ENCODE assay signal across 28 cellular contexts in genomic region chr20:6780414-6780813, GRCh38. TPM values are rescaled to one million over a fixed set of nuclear protein-coding genes. Genes with fewer than 3 reads are reported as not detected.
DNase-seq lines count a peak whose midpoint lies in the region; ATAC-seq and TF ChIP-seq lines count a peak whose summit lies in the region.
"Had no signal": no experiment of that assay in that cellular context is flagged by ENCODE, and none has a peak within 500 bp of the region (broad histone marks: within the 10 kb centered on the region; RNA-seq: fewer than 3 reads in every experiment).

No MANE protein-coding gene starts in this region.

- no peaks in the 10 kb centered on the region for H3K27me3 ChIP-seq in fibroblast of lung (ENCODE audit: control insufficient read depth, insufficient read depth, low read length)
- H3K27me3 ChIP-seq: spleen had no signal

- no peak overlapping the region for H3K4me3 ChIP-seq in fibroblast of lung (replicated peaks in 1 of 4; ENCODE audit: control extremely low read depth in 1 of 4, insufficient read depth in 1 of 4, low read depth in 3 of 4, low read length in 4 of 4)
- H3K4me3 ChIP-seq: spleen, thoracic aorta had no signal

- ATAC-seq in GM19455 (IDR thresholded peaks at IDR 0.05; ENCODE audit: unreplicated experiment), result no peak
- ATAC-seq: activated naive CD8-positive, alpha-beta T cell treated with anti-CD3 and anti-CD28 coated beads, Interleukin-2, amount 50 U/mL, for 24 hours; left ventricle myocardium superior; stimulated activated naive CD8-positive, alpha-beta T cell treated with anti-CD3 and anti-CD28 coated beads, Interleukin-15, amount 100 ng/mL, for 72 hours had no signal

- peak overlapping the region; percentile 16 for H3K4me2 ChIP-seq in fibroblast of lung (ENCODE audit: extremely low read depth, insufficient read depth, low read length)

- no peaks in the 10 kb centered on the region for H3K4me1 ChIP-seq in fibroblast of lung (ENCODE audit: control insufficient read depth, extremely low read depth, insufficient read depth, low read length)
- H3K4me1 ChIP-seq: parathyroid adenoma had no signal

- H3K79me2 ChIP-seq in fibroblast of lung (ENCODE audit: control insufficient read depth, insufficient read depth, low read length), result no peaks in the 10 kb centered on the region
- H3K79me2 ChIP-seq: parathyroid adenoma had no signal

- H3K9ac ChIP-seq in fibroblast of lung (ENCODE audit: insufficient read depth, low read length), result no peak overlapping the region
- H3K9ac ChIP-seq: parathyroid adenoma had no signal

- H3K36me3 ChIP-seq in fibroblast of lung (ENCODE audit: control insufficient read depth, insufficient read depth, low read length), result peaks cover 3% of the 10 kb centered on the region

- DNase-seq in NCI-H345 (lab: John Stamatoyannopoulos, UW) (peak; percentile 8), NCI-H345 treated with DMSO at 0.1 percent for 48 hours (lab: John Stamatoyannopoulos, UW; ENCODE audit: unreplicated experiment) (no peak), NCI-H1694 (lab: John Stamatoyannopoulos, UW) (peak; percentile 77), NCI-H446 treated with DMSO at 0.1 percent for 48 hours (lab: John Stamatoyannopoulos, UW) (peak; percentile 22), fibroblast of lung (ENCODE audit: low read depth in 2 of 2) (no peak), iPS-NIHi7 (ENCODE audit: extremely low spot score) (no peak)
- no peak for DNase-seq in stimulated activated CD4-positive, alpha-beta T cell treated with anti-CD3 and anti-CD28 coated beads, Interleukin-12 subunit alpha, Interleukin-12 subunit beta, amount 100 ng/mL, for 4 hours
- DNase-seq: activated CD4-positive, alpha-beta memory T cell treated with anti-CD3 and anti-CD28 coated beads, Interleukin-2, amount 10 ng/mL, durations not matched to agents 7 days and 5 days; activated CD8-positive, alpha-beta memory T cell treated with anti-CD3 and anti-CD28 coated beads, Interleukin-2, amount 50 U/mL, for 4 hours; activated naive CD4-positive, alpha-beta T cell; activated naive CD8-positive, alpha-beta T cell treated with anti-CD3 and anti-CD28 coated beads, Interleukin-2, amount 50 U/mL, for 24 hours; central memory CD4-positive, alpha-beta T cell; DND-41; erythroblast; HCEC 1CT; IMR-90; islet precursor cell; left ventricle myocardium superior; NCI-H526 treated with DMSO at 0.1 percent for 48 hours; spleen; stimulated activated CD8-positive, alpha-beta memory T cell treated with anti-CD3 and anti-CD28 coated beads, Interleukin-4, amount 100 ng/mL, for 48 hours; stimulated activated naive CD8-positive, alpha-beta T cell treated with anti-CD3 and anti-CD28 coated beads, Interleukin-15, amount 100 ng/mL, for 72 hours; T-helper 9 cell had no signal

- no peak overlapping the region for H3K27ac ChIP-seq in fibroblast of lung (ENCODE audit: insufficient read depth, low read length)
- H3K27ac ChIP-seq: parathyroid adenoma, spleen, thoracic aorta had no signal

- TF ChIP-seq CTCF in fibroblast of lung (conservative IDR thresholded peaks at IDR 0.05 in 1 of 2, IDR thresholded peaks at IDR 0.05 in 1 of 2; ENCODE audit: low read depth in 1 of 2, low read length in 2 of 2), result no peak

- no peaks in the 10 kb centered on the region for H3K9me3 ChIP-seq in fibroblast of lung (ENCODE audit: control insufficient read depth, insufficient read depth, low read depth, low read length)
- H3K9me3 ChIP-seq: spleen, thoracic aorta had no signal

- H4K20me1 ChIP-seq in fibroblast of lung (ENCODE audit: control insufficient read depth, extremely low read depth, insufficient read depth, low read length), result no peaks in the 10 kb centered on the region

- H2AFZ ChIP-seq in fibroblast of lung (ENCODE audit: low read length), result no peak overlapping the region
- H2AFZ ChIP-seq: parathyroid adenoma had no signal

RNA-seq across cellular contexts. Expression of gene BMP2, which starts 12.9 kb away (rescaled TPM):
- 10.6 and 15.9 TPM in 2 replicates for total RNA-seq in fibroblast of lung
- polyA plus RNA-seq in fibroblast of lung, result 1.9 and 4.7 TPM in 2 replicates
- 2.1 and 4.7 TPM in 2 replicates for polyA plus RNA-seq in fibroblast of lung (2012)
- 1.3 and 2.2 TPM in 2 replicates for polyA minus RNA-seq in fibroblast of lung (ENCODE audit: low replicate concordance)
- total RNA-seq: A172; activated CD4-positive, alpha-beta memory T cell treated with anti-CD3 and anti-CD28 coated beads, Interleukin-2, amount 10 ng/mL, durations not matched to agents 7 days and 5 days had no signal
- polyA plus RNA-seq: CD14-positive monocyte had no signal

Comparison
In these comparisons a context has a peak if more than half of its experiments do, and no peak if none do; other contexts are left out.
1. DNase-seq: peak in NCI-H345 (single experiment), NCI-H1694 (single experiment) and NCI-H446 treated with DMSO at 0.1 percent for 48 hours (single experiment); none in NCI-H345 treated with DMSO at 0.1 percent for 48 hours (single experiment), fibroblast of lung (0 of 2), iPS-NIHi7 (single experiment) and stimulated activated CD4-positive, alpha-beta T cell treated with anti-CD3 and anti-CD28 coated beads, Interleukin-12 subunit alpha, Interleukin-12 subunit beta, amount 100 ng/mL, for 4 hours (single experiment).